In the genomic region with DNA sequence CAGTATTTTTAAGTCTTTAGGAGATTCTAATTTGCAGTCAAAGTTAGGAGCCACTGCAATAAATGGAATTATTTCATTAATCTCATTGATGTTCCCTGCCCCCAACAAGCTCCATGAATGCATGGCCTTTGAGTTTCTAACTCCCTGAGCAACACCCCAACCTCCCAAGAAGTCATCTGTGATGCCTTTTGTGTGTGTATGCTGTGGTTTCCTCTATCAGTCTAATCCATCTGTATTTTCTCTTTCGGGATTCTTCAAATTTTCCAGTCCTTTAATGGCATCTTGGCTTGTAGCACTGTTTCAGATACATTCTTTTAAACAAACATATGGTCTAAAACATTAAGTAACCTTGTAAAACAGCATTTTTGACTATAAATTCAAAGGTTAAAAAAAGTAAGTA, we compare ENCODE assay signal across 36 cellular contexts. TPM values are rescaled to one million over a fixed set of nuclear protein-coding genes. Genes with fewer than 3 reads are reported as not detected.
DNase-seq lines count a peak whose midpoint lies in the region; ATAC-seq and TF ChIP-seq lines count a peak whose summit lies in the region.
"Had no signal": no experiment of that assay in that cellular context is flagged by ENCODE, and none has a peak within 500 bp of the region (broad histone marks: within the 10 kb centered on the region; RNA-seq: fewer than 3 reads in every experiment).

No MANE protein-coding gene starts in this region.

- DNase-seq in AG04449 (ENCODE audit: low read depth, low spot score) (peak; percentile 71), GM04503 (ENCODE audit: low read depth) (peak; percentile 28), M059J (ENCODE audit: low read depth) (peak; percentile 86), fibroblast of the aortic adventitia (ENCODE audit: low read depth) (peak; percentile 27), dorsolateral prefrontal cortex (no peak)
- no peak for DNase-seq in stimulated activated CD4-positive, alpha-beta T cell treated with anti-CD3 and anti-CD28 coated beads, Interleukin-15, amount 100 ng/mL, for 24 hours
- DNase-seq: activated CD4-positive, alpha-beta T cell treated with anti-CD3 and anti-CD28 coated beads for 4 hours; activated CD8-positive, alpha-beta T cell treated with anti-CD3 and anti-CD28 coated beads, Interleukin-2, amount 10 ng/mL, durations not matched to agents 7 days and 5 days; activated naive CD4-positive, alpha-beta T cell treated with anti-CD3 and anti-CD28 coated beads, Interleukin-2, amount 10 ng/mL, durations not matched to agents 7 days and 5 days; amygdala; CD8-positive, alpha-beta T cell; DMS 273 treated with DMSO at 0.1 percent for 48 hours; effector CD8-positive, alpha-beta T cell; glutamatergic neuron; MG63; NCI-H1105; NCI-H187 treated with DMSO at 0.1 percent for 48 hours; NCI-H526 treated with DMSO at 0.1 percent for 48 hours; posterior cingulate gyrus; right cardiac atrium; SIG-M5; stimulated activated CD4-positive, alpha-beta T cell treated with anti-CD3 and anti-CD28 coated beads, Interleukin-2, amount 100 ng/mL, for 48 hours; SW 1271; T-helper 9 cell; thyroid gland; uterus had no signal

- H3K27ac ChIP-seq in dorsolateral prefrontal cortex = no peak overlapping the region
- H3K27ac ChIP-seq: epithelial cell of prostate, neural progenitor cell, thyroid gland, uterus had no signal

- POLR2A ChIA-PET in AG04449 (lab: Yijun Ruan, JAX) = interaction anchor here (1.1 kb wide), 1 partner anchor 12 kb away, joined by 3 read pairs; no protein-coding TSS in a partner anchor

- intact Hi-C loops in dorsolateral prefrontal cortex (cut with DNase I) = no loop called here

- H3K27me3 ChIP-seq in dorsolateral prefrontal cortex = peaks cover 0 to 27% (median 0%) of the 10 kb centered on the region in 45 donors
- H3K27me3 ChIP-seq: MG63, neural progenitor cell, thyroid gland, uterus had no signal

- TF ChIP-seq CTCF in AG04449 (IDR thresholded peaks at IDR 0.05; ENCODE audit: insufficient read depth, low read length, missing control alignments) (no peak), fibroblast of the aortic adventitia (IDR thresholded peaks at IDR 0.05; ENCODE audit: insufficient read depth, low read length) (no peak), dorsolateral prefrontal cortex (IDR thresholded peaks at IDR 0.05 in 54 of 56, conservative IDR thresholded peaks at IDR 0.05 in 2 of 56; ENCODE audit: low read depth in 1 of 56, partially characterized antibody in 56 of 56) (no peak)

- H3K4me3 ChIP-seq in AG04449 (ENCODE audit: low read depth, low read length) (no peak overlapping the region), fibroblast of the aortic adventitia (ENCODE audit: low read depth, low read length) (no peak overlapping the region), dorsolateral prefrontal cortex (no peak overlapping the region)
- H3K4me3 ChIP-seq: K562, MG63, neural progenitor cell, thyroid gland, uterus had no signal

- CTCF ChIA-PET in AG04449 (lab: Yijun Ruan, JAX) = interaction anchor here (0.6 to 3.3 kb wide), 2 partner anchors 11 to 14 kb away, joined by 3 to 26 read pairs; no protein-coding TSS in a partner anchor

- ATAC-seq in HG03039 (IDR thresholded peaks at IDR 0.05; ENCODE audit: unreplicated experiment) = no peak
- no peak for ATAC-seq in HG03354 (IDR thresholded peaks at IDR 0.05; ENCODE audit: poor library complexity, severe bottlenecking, unreplicated experiment)
- ATAC-seq: activated CD8-positive, alpha-beta T cell treated with anti-CD3 and anti-CD28 coated beads, Interleukin-2, amount 10 ng/mL, durations not matched to agents 7 days and 5 days; CD8-positive, alpha-beta T cell; HCT116; K562; left lobe of liver; Panc1; right cardiac atrium had no signal

RNA-seq across cellular contexts. Expression of a gene that starts 16.8 kb away (rescaled TPM):
- total RNA-seq in M059J (2014; rRNA removed; shearing (Covaris generic)) = not detected in 2 replicates
- total RNA-seq in fibroblast of the aortic adventitia (ENCODE audit: low replicate concordance) (not detected in 2 replicates), dorsolateral prefrontal cortex (1 to 10 TPM in 1 of 120 experiments, under 1 TPM in 4, not detected in 115; 0.26 to 1.6 (median 0.63) TPM)
- total RNA-seq: activated CD8-positive, alpha-beta T cell treated with anti-CD3 and anti-CD28 coated beads, Interleukin-2, amount 10 ng/mL, durations not matched to agents 7 days and 5 days; B cell; CD8-positive, alpha-beta T cell; HT1080; K562; left lobe of liver; right cardiac atrium; thyroid gland; uterus had no signal

RNA-seq across cellular contexts. Expression of a gene that starts 24.6 kb away (rescaled TPM):
- 0.84 and 1.6 TPM in 2 replicates for total RNA-seq in M059J (2014; rRNA removed; shearing (Covaris generic))
- 0.09 and 0.90 TPM in 2 replicates for total RNA-seq in fibroblast of the aortic adventitia (ENCODE audit: low replicate concordance)
- 10 to 100 TPM in 7 of 120 experiments, 1 to 10 TPM in 94, under 1 TPM in 17, not detected in 2; 0.28 to 19.8 (median 3.0) TPM for total RNA-seq in dorsolateral prefrontal cortex
- total RNA-seq: B cell; CD8-positive, alpha-beta T cell; HT1080 had no signal

RNA-seq across cellular contexts. Expression of a gene that starts 37.0 kb away (rescaled TPM):
- total RNA-seq in M059J (2014; rRNA removed; shearing (Covaris generic)) = 24.2 and 26.6 TPM in 2 replicates
- 13.9 and 67.6 TPM in 2 replicates for total RNA-seq in fibroblast of the aortic adventitia (ENCODE audit: low replicate concordance)
- 1 to 10 TPM in 6 of 120 experiments, under 1 TPM in 16, not detected in 98; 0.21 to 3.6 (median 0.66) TPM for total RNA-seq in dorsolateral prefrontal cortex
- total RNA-seq: activated CD8-positive, alpha-beta T cell treated with anti-CD3 and anti-CD28 coated beads, Interleukin-2, amount 10 ng/mL, durations not matched to agents 7 days and 5 days; CD8-positive, alpha-beta T cell; left lobe of liver; right cardiac atrium had no signal

RNA-seq across cellular contexts. Expression of a gene that starts 45.3 kb away (rescaled TPM):
- 24.9 and 27.5 TPM in 2 replicates for total RNA-seq in M059J (2014; rRNA removed; shearing (Covaris generic))
- 14.8 and 18.9 TPM in 2 replicates for total RNA-seq in fibroblast of the aortic adventitia (ENCODE audit: low replicate concordance)
- total RNA-seq in dorsolateral prefrontal cortex = 10 to 100 TPM in 6 of 120 experiments, 1 to 10 TPM in 114; 1.8 to 12.8 (median 5.7) TPM

Comparison
In these comparisons a context has a peak if more than half of its experiments do, and no peak if none do; other contexts are left out.
1. DNase-seq: peak in AG04449 (single experiment), GM04503 (single experiment), M059J (single experiment) and fibroblast of the aortic adventitia (single experiment); none in stimulated activated CD4-positive, alpha-beta T cell treated with anti-CD3 and anti-CD28 coated beads, Interleukin-15, amount 100 ng/mL, for 24 hours (single experiment) and dorsolateral prefrontal cortex (0 of 10).